Comparison of ENCODE assay signal across 26 cellular contexts in genomic region chr15:54566654-54567053, GRCh38.
"Had no signal": no experiment of that assay in that cellular context is flagged by ENCODE, and none has a peak within 500 bp of the region (broad histone marks: within the 10 kb centered on the region; RNA-seq: fewer than 3 reads in every experiment).

No MANE protein-coding gene starts in this region.

- H2AFZ ChIP-seq: PC-9 had no signal

- H3K9ac ChIP-seq: KMS-11, SK-N-SH had no signal

- H3K27ac ChIP-seq: KMS-11, PC-9, SJSA1 had no signal

- H3K4me3 ChIP-seq: PC-9, SJSA1 had no signal

- DNase-seq: Karpas-422, KBM-7, MM.1S, MV-4-11, NCI-H1092, NCI-H1105, NCI-H1417 treated with DMSO at 0.1 percent for 48 hours, NCI-H1436 treated with DMSO at 0.1 percent for 48 hours, NCI-H1694 treated with DMSO at 0.1 percent for 48 hours, NCI-H187 treated with DMSO at 0.1 percent for 48 hours, NCI-H2029, NCI-H2081, NCI-H226, NCI-H446, NCI-H510A treated with DMSO at 0.1 percent for 48 hours, NCI-H524 treated with DMSO at 0.1 percent for 48 hours, NCI-H526 treated with DMSO at 0.1 percent for 48 hours, NCI-H82, PC-9, Right ventricle myocardium superior, SHP77 treated with DMSO at 0.1 percent for 48 hours, SK-N-SH, T-cell had no signal

- H3K27me3 ChIP-seq: SJSA1 had no signal

- H3K9me3 ChIP-seq: SJSA1, SK-N-SH had no signal

- ATAC-seq: Panc1, T-cell had no signal

- H3K4me2 ChIP-seq: KMS-11, PC-9, SK-N-SH had no signal

- H3K4me1 ChIP-seq: SJSA1 had no signal

- H3K36me3 ChIP-seq: SJSA1 had no signal
